8 cellular contexts compared by ENCODE assay signal in the genomic region with DNA sequence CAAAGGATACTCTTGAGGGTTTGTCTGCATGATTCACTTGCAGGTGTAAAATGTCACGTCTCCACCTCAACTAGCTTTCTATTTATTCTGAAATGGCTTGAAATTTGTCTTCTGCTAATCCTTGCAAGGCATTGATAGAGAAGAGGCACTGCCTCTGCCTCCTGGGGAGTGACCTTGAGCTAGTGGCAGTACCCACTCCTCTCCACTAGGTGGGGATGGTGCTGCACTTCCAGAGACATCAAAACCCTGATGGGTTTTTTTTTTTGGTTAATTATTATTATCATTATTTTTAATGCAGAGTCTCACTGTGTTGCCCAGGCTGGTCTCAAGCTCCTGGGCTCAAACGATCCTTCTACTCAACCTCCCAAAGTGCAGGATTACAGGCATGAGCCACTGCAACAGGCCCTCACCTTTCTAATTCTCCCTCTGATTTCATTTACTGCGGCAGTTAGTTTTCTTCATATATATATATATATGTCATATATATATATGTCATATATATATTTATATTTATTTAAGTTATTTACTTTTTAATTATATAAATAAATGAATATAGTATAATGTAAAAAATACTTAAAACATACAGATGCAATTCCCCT.
DNase-seq lines count a peak whose midpoint lies in the region; ATAC-seq and TF ChIP-seq lines count a peak whose summit lies in the region.

No MANE protein-coding gene starts in this region.

- ATAC-seq in HG03066 (IDR thresholded peaks at IDR 0.05; ENCODE audit: low read depth, unreplicated experiment) = peak; percentile 69
- ATAC-seq in Panc1 = peak; percentile 69; the same call in 1 of the 2 replicates

- BruUV-seq in Panc1 (replicated peaks; lab: Mats Ljungman, UMichigan) = no TSS peak

- H3K9me3 ChIP-seq in Panc1 (ENCODE audit: control insufficient read depth, insufficient read depth, low read depth, low read length) (no peaks in the 10 kb centered on the region), ovary (no peaks in the 10 kb centered on the region), uterus (no peaks in the 10 kb centered on the region)

- DNase-seq in NCI-H748 (lab: John Stamatoyannopoulos, UW; ENCODE audit: unreplicated experiment) (peak; percentile 32), NCI-H748 treated with DMSO at 0.1 percent for 48 hours (lab: John Stamatoyannopoulos, UW) (no peak), Panc1 (ENCODE audit: low read depth, low spot score) (peak; percentile 35), foreskin fibroblast (peak; percentile 35 to 81), ovary (peak; percentile 44 to 74 (median 68)), uterus (peak; percentile 26 to 45)
- DNase-seq in activated T-helper 1 cell treated with anti-CD3 and anti-CD28 coated beads, Interleukin-2, amount 50 U/mL, for 16 hours (ENCODE audit: low read depth in 1 of 2, low spot score in 1 of 2) = peak; percentile 26 to 27

- no peaks in the 10 kb centered on the region for H3K4me1 ChIP-seq in Panc1 (ENCODE audit: control insufficient read depth, insufficient read depth, low read length)
- no peaks in the 10 kb centered on the region for H3K4me1 ChIP-seq in ovary (ENCODE audit: insufficient read depth)
- H3K4me1 ChIP-seq in uterus = no peaks in the 10 kb centered on the region

- in situ Hi-C loops in Panc1 (cut with HindIII; ENCODE audit: low pct_unique_long_range_greater_than_20kb, low sequenced_read_pairs) = no loop called here

- TF ChIP-seq CTCF in Panc1 (IDR thresholded peaks at IDR 0.05) = peak; percentile 83
- peak; percentile 96 for TF ChIP-seq CTCF in foreskin fibroblast (IDR thresholded peaks at IDR 0.05; ENCODE audit: low read depth, low read length)
- TF ChIP-seq CTCF in ovary (IDR thresholded peaks at IDR 0.05) = peak; percentile 56 to 78 (median 66)
- peak; percentile 48 to 77 (median 69) for TF ChIP-seq CTCF in uterus (IDR thresholded peaks at IDR 0.05)

- TF ChIP-seq EP300 in ovary (IDR thresholded peaks at IDR 0.05) = no peak

- H3K27ac ChIP-seq in Panc1 (ENCODE audit: low read length) (no peak overlapping the region), ovary (no peak overlapping the region), uterus (no peak overlapping the region)

- CTCF ChIA-PET in Panc1 (lab: Charles Lee) = interaction anchor here (0.6 to 1.5 kb wide), 7 partner anchors 117 to 498 kb away, joined by 3 to 9 read pairs (median 4); no protein-coding TSS in a partner anchor

- TF ChIP-seq POLR2A in ovary (IDR thresholded peaks at IDR 0.05) = no peak
- no peak for TF ChIP-seq POLR2A in uterus (IDR thresholded peaks at IDR 0.05)

- H3K36me3 ChIP-seq in Panc1 (ENCODE audit: control insufficient read depth, insufficient read depth, low read length) (no peaks in the 10 kb centered on the region), ovary (no peaks in the 10 kb centered on the region), uterus (no peaks in the 10 kb centered on the region)

- intact Hi-C loops in Panc1 (cut with micrococcal nuclease; ENCODE audit: unreplicated experiment) (loop anchor here (1.0 kb wide), 1 partner anchor 125 kb away; no protein-coding TSS in a partner anchor), ovary (cut with DNase I) (loop anchor here in 3 of 4 donors (2.0 to 5.0 kb wide), 2 partner anchors 125 kb away; no protein-coding TSS in a partner anchor), uterus (cut with DNase I; ENCODE audit: low total_unique reads) (no loop called here)

- no peak overlapping the region for H3K4me3 ChIP-seq in Panc1 (ENCODE audit: low read depth in 2 of 2, low read length in 2 of 2)
- no peak overlapping the region for H3K4me3 ChIP-seq in foreskin fibroblast (ENCODE audit: low read depth in 1 of 2, low read length in 2 of 2)
- no peak overlapping the region for H3K4me3 ChIP-seq in ovary
- H3K4me3 ChIP-seq in uterus = no peak overlapping the region

- POLR2A ChIA-PET in Panc1 (lab: Charles Lee) = no interaction called here

- WGBS in ovary, 3 donors = 32% methylated on average over 3 of the region's 3 CpGs

- H3K27me3 ChIP-seq in Panc1 (ENCODE audit: control insufficient read depth, insufficient read depth, low read length) (no peaks in the 10 kb centered on the region), ovary (no peaks in the 10 kb centered on the region), uterus (no peaks in the 10 kb centered on the region)
